ENCODE assay signal across 8 cellular contexts in genomic region chr1:246566128-246566807, GRCh38. TPM values are rescaled to one million over a fixed set of nuclear protein-coding genes. Genes with fewer than 3 reads are reported as not detected.
DNase-seq lines count a peak whose midpoint lies in the region; ATAC-seq and TF ChIP-seq lines count a peak whose summit lies in the region.

CNST (plus strand) TSS chr1:246566456; CDS start chr1:246591563, 25,107 bp downstream.
TFB2M (minus strand) TSS chr1:246566261; CDS start chr1:246566138, 123 bp downstream.

- H3K4me3 ChIP-seq in ACC112 (ENCODE audit: low read depth, low read length) (peak within 1 kb of the TSS; percentile 98), WERI-Rb-1 (ENCODE audit: low read depth, low read length) (peak within 1 kb of the TSS; percentile 86), mammary epithelial cell (replicated peaks in 1 of 3; ENCODE audit: insufficient read depth in 1 of 3, low read depth in 2 of 3, low read length in 3 of 3) (peak within 1 kb of the TSS; percentile 76 to 99 (median 99)), iPS-20b (ENCODE audit: low read length) (peak within 1 kb of the TSS; percentile 100), skin epidermis (peak within 1 kb of the TSS; percentile 77 to 98 (median 92))

- H4K20me1 ChIP-seq in mammary epithelial cell (ENCODE audit: insufficient read depth, low read length) = no peaks in the 10 kb centered on the region

- WGBS in mammary epithelial cell (ENCODE audit: low coverage, missing lambda C conversion rate) = 0% methylated on average over 11 of the region's 62 CpGs

- peaks cover 66% of the 10 kb centered on the region for H3K79me2 ChIP-seq in ACC112 (ENCODE audit: control insufficient read depth, insufficient read depth, low read length, unreplicated experiment)
- H3K79me2 ChIP-seq in mammary epithelial cell (ENCODE audit: insufficient read depth, low read length) = peaks cover 87% of the 10 kb centered on the region

- H3K9ac ChIP-seq in mammary epithelial cell (ENCODE audit: insufficient read depth, low read length) = peak within 1 kb of the TSS; percentile 82
- peak within 1 kb of the TSS; percentile 95 for H3K9ac ChIP-seq in iPS-20b (ENCODE audit: low read depth, low read length)

- TF ChIP-seq CTCF in WERI-Rb-1 (IDR thresholded peaks at IDR 0.05; ENCODE audit: low read depth, low read length) (no peak), mammary epithelial cell (conservative IDR thresholded peaks at IDR 0.05 in 1 of 2, IDR thresholded peaks at IDR 0.05 in 1 of 2; ENCODE audit: extremely low read depth in 1 of 2, insufficient read depth in 1 of 2, low read depth in 1 of 2, low read length in 2 of 2) (no peak)

- BruUV-seq in mammary epithelial cell (replicated peaks; lab: Mats Ljungman, UMichigan) = no TSS peak

- H3K9me3 ChIP-seq in WERI-Rb-1 (ENCODE audit: severe bottlenecking) (no peaks in the 10 kb centered on the region), mammary epithelial cell (replicated peaks; ENCODE audit: insufficient read depth, low read length) (no peaks in the 10 kb centered on the region), iPS-20b (ENCODE audit: insufficient read depth, low read depth, low read length) (no peaks in the 10 kb centered on the region)

- DNase-seq in NCI-H2196 (lab: John Stamatoyannopoulos, UW; ENCODE audit: unreplicated experiment) = peak; percentile 87
- DNase-seq in WERI-Rb-1 = peak; percentile 99
- peak; percentile 99 for DNase-seq in mammary epithelial cell

- H3K27me3 ChIP-seq in ACC112 (ENCODE audit: insufficient read depth, low read length) (no peaks in the 10 kb centered on the region), WERI-Rb-1 (ENCODE audit: insufficient read depth, low read depth, severe bottlenecking) (no peaks in the 10 kb centered on the region), mammary epithelial cell (ENCODE audit: insufficient read depth, low read length) (no peaks in the 10 kb centered on the region), iPS-20b (ENCODE audit: insufficient read depth, low read length) (no peaks in the 10 kb centered on the region)

- H3K27ac ChIP-seq in ACC112 (ENCODE audit: low read depth, low read length) (peak within 1 kb of the TSS; percentile 85), WERI-Rb-1 (peak within 1 kb of the TSS; percentile 89), mammary epithelial cell (ENCODE audit: insufficient read depth, low read depth, low read length) (peak within 1 kb of the TSS; percentile 70), iPS-20b (ENCODE audit: low read length) (peak within 1 kb of the TSS; percentile 91), skin epidermis (peak within 1 kb of the TSS; percentile 81 to 98 (median 93))

- H3K4me1 ChIP-seq in ACC112 (ENCODE audit: control insufficient read depth, insufficient read depth, low read length, unreplicated experiment) (peaks cover 27% of the 10 kb centered on the region), mammary epithelial cell (ENCODE audit: insufficient read depth, low read length) (peaks cover 8% of the 10 kb centered on the region), iPS-20b (ENCODE audit: insufficient read depth, low read length) (peaks cover 4% of the 10 kb centered on the region; the same call in 1 of the 2 replicates)

- H2AFZ ChIP-seq in ACC112 (ENCODE audit: low read length, unreplicated experiment) (peak within 1 kb of the TSS; percentile 95), mammary epithelial cell (ENCODE audit: low read depth, low read length) (peak within 1 kb of the TSS; percentile 98)

- H3K36me3 ChIP-seq in ACC112 (ENCODE audit: insufficient read depth, low read length) (peaks cover 11% of the 10 kb centered on the region; the same call in 1 of the 2 replicates), WERI-Rb-1 (peaks cover 26% of the 10 kb centered on the region), mammary epithelial cell (ENCODE audit: insufficient read depth, low read length) (no peaks in the 10 kb centered on the region), iPS-20b (ENCODE audit: insufficient read depth, low read depth, low read length) (peaks cover 21% of the 10 kb centered on the region)

- ATAC-seq in GM18868 (IDR thresholded peaks at IDR 0.05; ENCODE audit: unreplicated experiment) = peak; percentile 93
- peak; percentile 93 for ATAC-seq in HG03108 (IDR thresholded peaks at IDR 0.05; ENCODE audit: unreplicated experiment)

- CTCF ChIA-PET in mammary epithelial cell (lab: Charles Lee; ENCODE audit: low non-redundant PET) = interaction anchor here (0.6 kb wide), 1 partner anchor 123 kb away, joined by 4 read pairs; no protein-coding TSS in a partner anchor

- in situ Hi-C loops in mammary epithelial cell (cut with MboI; ENCODE audit: low sequenced_read_pairs in 2 of 2) = no loop called here

- dilution Hi-C loops in mammary epithelial cell (cut with HindIII; ENCODE audit: low sequenced_read_pairs) = no loop called here

- peak within 1 kb of the TSS; percentile 95 for H3K4me2 ChIP-seq in mammary epithelial cell (ENCODE audit: insufficient read depth, low read depth, low read length)

- intact Hi-C loops in mammary epithelial cell (cut with micrococcal nuclease) = loop anchor here (1.0 to 2.0 kb wide), 4 partner anchors 43 to 123 kb away; partner anchors contain the start of gene SMYD3

RNA-seq across cellular contexts. Expression of gene CNST, which starts in this region (rescaled TPM):
- total RNA-seq in mammary epithelial cell = 10 to 100 TPM; 12.0 to 14.9 TPM
- 5.6 TPM for polyA plus RNA-seq in mammary epithelial cell
- 0.98 TPM for polyA minus RNA-seq in mammary epithelial cell

RNA-seq across cellular contexts. Expression of gene TFB2M, which starts in this region (rescaled TPM):
- 10 to 100 TPM; 13.8 to 16.0 TPM for total RNA-seq in mammary epithelial cell
- 13.7 TPM for polyA plus RNA-seq in mammary epithelial cell
- polyA minus RNA-seq in mammary epithelial cell = 2.2 TPM

Comparison
In these comparisons a context has a peak if more than half of its experiments do, and no peak if none do; other contexts are left out.
1. Peak in every context shown above with its lines: DNase-seq, ATAC-seq, H3K4me3 ChIP-seq and H3K27ac ChIP-seq.